11 cellular contexts compared by ENCODE assay signal in genomic region chr21:37153193-37153934, GRCh38.
A peak's percentile ranks its signal among the peaks of the same experiment; 100 is the strongest.
DNase-seq lines count a peak whose midpoint lies in the region; ATAC-seq and TF ChIP-seq lines count a peak whose summit lies in the region.
"Had no signal": no experiment of that assay in that cellular context is flagged by ENCODE, and none has a peak within 500 bp of the region (broad histone marks: within the 10 kb centered on the region; RNA-seq: fewer than 3 reads in every experiment).

No MANE protein-coding gene starts in this region.

- intact Hi-C loops in left ventricle myocardium inferior (cut with micrococcal nuclease), result no loop called here
- intact Hi-C loops in gastrocnemius medialis (cut with DNase I; ENCODE audit: low total_unique reads), result no loop called here

- H3K9me3 ChIP-seq in left ventricle myocardium inferior (replicated peaks), result no peaks in the 10 kb centered on the region
- no peaks in the 10 kb centered on the region for H3K9me3 ChIP-seq in gastrocnemius medialis
- H3K9me3 ChIP-seq: ovary had no signal

- H3K27me3 ChIP-seq in left ventricle myocardium inferior (ENCODE audit: low read depth) (no peaks in the 10 kb centered on the region), gastrocnemius medialis (no peaks in the 10 kb centered on the region)
- H3K27me3 ChIP-seq: ovary had no signal

- H3K36me3 ChIP-seq in left ventricle myocardium inferior, result peaks cover 85% of the 10 kb centered on the region
- peaks cover 0 to 17% of the 10 kb centered on the region in 2 donors for H3K36me3 ChIP-seq in gastrocnemius medialis
- H3K36me3 ChIP-seq: ovary had no signal

- peak overlapping the region; percentile 40 for H3K27ac ChIP-seq in left ventricle myocardium inferior (replicated peaks)
- peak overlapping the region; percentile 38 to 72 (median 56) for H3K27ac ChIP-seq in gastrocnemius medialis

- ATAC-seq in gastrocnemius medialis, result no peak
- ATAC-seq in GM18502 (IDR thresholded peaks at IDR 0.05; ENCODE audit: poor library complexity, unreplicated experiment), result no peak

- no peak for TF ChIP-seq CTCF in astrocyte of the cerebellum (IDR thresholded peaks at IDR 0.05; ENCODE audit: low read depth, low read length, missing control alignments)
- no peak for TF ChIP-seq CTCF in left ventricle myocardium inferior (IDR thresholded peaks at IDR 0.05; ENCODE audit: borderline replicate concordance)
- no peak for TF ChIP-seq CTCF in gastrocnemius medialis (IDR thresholded peaks at IDR 0.05 in 4 of 5, conservative IDR thresholded peaks at IDR 0.05 in 1 of 5)

- H3K4me1 ChIP-seq in left ventricle myocardium inferior, result peaks cover 12% of the 10 kb centered on the region
- peaks cover 16 to 18% of the 10 kb centered on the region in 2 donors for H3K4me1 ChIP-seq in gastrocnemius medialis

- TF ChIP-seq POLR2A in gastrocnemius medialis (IDR thresholded peaks at IDR 0.05), result no peak

- peak; percentile 75 for DNase-seq in GM04503 (ENCODE audit: low read depth)
- DNase-seq in astrocyte of the cerebellum (ENCODE audit: low read depth), result peak; percentile 34
- no peak for DNase-seq in left ventricle myocardium inferior
- no peak for DNase-seq in gastrocnemius medialis
- DNase-seq in activated CD4-positive, CD25-positive, alpha-beta regulatory T cell (lab: John Stamatoyannopoulos, UW), result no peak
- DNase-seq in Ammon's horn (ENCODE audit: low spot score), result no peak
- DNase-seq in activated CD8-positive, alpha-beta memory T cell treated with anti-CD3 and anti-CD28 coated beads, Interleukin-2, amount 50 U/mL, for 4 hours, result no peak
- DNase-seq: activated CD8-positive, alpha-beta memory T cell treated with anti-CD3 and anti-CD28 coated beads for 24 hours; NCI-H510A treated with DMSO at 0.1 percent for 48 hours had no signal

- in situ Hi-C loops in astrocyte of the cerebellum (cut with HindIII; ENCODE audit: low sequenced_read_pairs) (no loop called here), gastrocnemius medialis (cut with MboI; ENCODE audit: low sequenced_read_pairs in 4 of 4) (no loop called here)

- no peak overlapping the region for H3K4me3 ChIP-seq in astrocyte of the cerebellum (ENCODE audit: low read depth, low read length)
- H3K4me3 ChIP-seq in left ventricle myocardium inferior, result no peak overlapping the region
- no peak overlapping the region for H3K4me3 ChIP-seq in gastrocnemius medialis
- H3K4me3 ChIP-seq: ovary had no signal

Comparison
In these comparisons a context has a peak if more than half of its experiments do, and no peak if none do; other contexts are left out.
1. DNase-seq: peak in GM04503 (single experiment) and astrocyte of the cerebellum (single experiment); none in left ventricle myocardium inferior (single experiment), gastrocnemius medialis (0 of 2), activated CD4-positive, CD25-positive, alpha-beta regulatory T cell (0 of 4), Ammon's horn (single experiment) and activated CD8-positive, alpha-beta memory T cell treated with anti-CD3 and anti-CD28 coated beads, Interleukin-2, amount 50 U/mL, for 4 hours (single experiment).